ENCODE assay signal across 15 cellular contexts in the genomic region with DNA sequence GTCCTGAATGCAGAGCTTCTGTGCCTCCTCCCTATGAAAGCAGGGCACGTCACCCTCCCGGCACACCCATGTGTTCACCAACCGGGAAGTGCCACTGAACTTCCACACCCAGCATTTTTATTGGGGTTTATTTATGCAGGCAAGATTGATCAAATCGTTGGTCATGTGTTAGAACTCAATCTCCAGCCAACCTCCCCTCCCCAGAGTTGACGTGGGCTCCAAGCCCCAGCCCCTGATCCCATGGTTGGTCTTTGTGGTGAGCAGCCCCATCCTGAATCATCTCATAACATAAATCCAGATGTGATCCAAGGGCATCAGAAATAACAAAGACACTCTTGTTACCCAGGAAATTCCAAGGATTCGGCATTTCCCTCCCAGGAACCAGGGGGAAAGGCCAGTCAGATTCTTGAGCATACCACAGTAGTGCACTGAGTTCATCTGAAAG.
DNase-seq lines count a peak whose midpoint lies in the region; ATAC-seq, FAIRE-seq and TF ChIP-seq lines count a peak whose summit lies in the region.
"Had no signal": no experiment of that assay in that cellular context is flagged by ENCODE, and none has a peak within 500 bp of the region (broad histone marks: within the 10 kb centered on the region; RNA-seq: fewer than 3 reads in every experiment).

No MANE protein-coding gene starts in this region.

- dilution Hi-C loops in mammary epithelial cell (cut with HindIII; ENCODE audit: low sequenced_read_pairs): no loop called here
- dilution Hi-C loops in keratinocyte (cut with MboI; ENCODE audit: extremely low pct_ligation_motif_present, low sequenced_read_pairs): no loop called here

- H3K27ac Mint-ChIP-seq in MCF 10A (ENCODE audit: low read depth, unreplicated experiment) (peak overlapping the region; percentile 69), neural progenitor cell (no peak overlapping the region)

- intact Hi-C loops in MCF 10A (cut with micrococcal nuclease): no loop called here
- intact Hi-C loops in breast epithelium (cut with DNase I; ENCODE audit: low total_unique reads): no loop called here
- intact Hi-C loops in mammary epithelial cell (cut with micrococcal nuclease): loop anchor here (2.0 to 10.0 kb wide), 3 partner anchors 136 to 321 kb away; no protein-coding TSS in a partner anchor

- no peak overlapping the region for H3K4me3 ChIP-seq in breast epithelium
- H3K4me3 ChIP-seq in mammary epithelial cell (replicated peaks in 1 of 3; ENCODE audit: insufficient read depth in 1 of 3, low read depth in 2 of 3, low read length in 3 of 3): peak overlapping the region in 2 of 3 experiments; percentile 25 to 62
- H3K4me3 ChIP-seq in keratinocyte (ENCODE audit: control insufficient read depth in 2 of 3, extremely low read depth in 1 of 3, insufficient read depth in 2 of 3, low read depth in 1 of 3, low read length in 3 of 3): peak overlapping the region; percentile 52 to 89 (median 69)
- H3K4me3 ChIP-seq in neural progenitor cell: no peak overlapping the region
- H3K4me3 ChIP-seq: stomach had no signal

- no peaks in the 10 kb centered on the region for H3K27me3 Mint-ChIP-seq in MCF 10A (ENCODE audit: insufficient read depth, unreplicated experiment)
- peaks cover 3% of the 10 kb centered on the region for H3K27me3 Mint-ChIP-seq in neural progenitor cell (ENCODE audit: insufficient read depth, low read depth)

- no peak for TF ChIP-seq CTCF in MCF 10A (IDR thresholded peaks at IDR 0.05; ENCODE audit: unreplicated experiment)
- TF ChIP-seq CTCF in breast epithelium (IDR thresholded peaks at IDR 0.05): no peak
- TF ChIP-seq CTCF in mammary epithelial cell (conservative IDR thresholded peaks at IDR 0.05 in 1 of 2, IDR thresholded peaks at IDR 0.05 in 1 of 2; ENCODE audit: extremely low read depth in 1 of 2, insufficient read depth in 1 of 2, low read depth in 1 of 2, low read length in 2 of 2): no peak
- TF ChIP-seq CTCF in keratinocyte (optimal IDR thresholded peaks at IDR 0.05 in 1 of 3, IDR thresholded peaks at IDR 0.05 in 1 of 3, conservative IDR thresholded peaks at IDR 0.05 in 1 of 3; ENCODE audit: extremely low read depth in 1 of 3, insufficient read depth in 2 of 3, low read length in 3 of 3): no peak
- no peak for TF ChIP-seq CTCF in neural progenitor cell (IDR thresholded peaks at IDR 0.05)

- H4K20me1 ChIP-seq in mammary epithelial cell (ENCODE audit: insufficient read depth, low read length) (no peaks in the 10 kb centered on the region), keratinocyte (ENCODE audit: control insufficient read depth, extremely low read depth, insufficient read depth, low read length) (no peaks in the 10 kb centered on the region), neural progenitor cell (ENCODE audit: low read depth) (peaks cover 12% of the 10 kb centered on the region)

- TF ChIP-seq POLR2A in breast epithelium (IDR thresholded peaks at IDR 0.05): no peak

- CTCF ChIA-PET in MCF 10A (lab: Yijun Ruan, JAX) (interaction anchor here (0.6 kb wide), 1 partner anchor 89 kb away, joined by 5 read pairs; no protein-coding TSS in a partner anchor), mammary epithelial cell (lab: Charles Lee; ENCODE audit: low non-redundant PET) (no interaction called here)

- H3K9me3 ChIP-seq in breast epithelium (no peaks in the 10 kb centered on the region), mammary epithelial cell (replicated peaks; ENCODE audit: insufficient read depth, low read length) (no peaks in the 10 kb centered on the region), keratinocyte (ENCODE audit: control insufficient read depth, low read depth, low read length) (no peaks in the 10 kb centered on the region), neural progenitor cell (ENCODE audit: low read depth) (no peaks in the 10 kb centered on the region)
- H3K9me3 ChIP-seq: stomach had no signal

- peak overlapping the region; percentile 81 for H3K4me2 ChIP-seq in mammary epithelial cell (ENCODE audit: insufficient read depth, low read depth, low read length)
- peak overlapping the region; percentile 84 for H3K4me2 ChIP-seq in keratinocyte (ENCODE audit: control insufficient read depth, extremely low read depth, insufficient read depth, low read depth, low read length)
- no peak overlapping the region for H3K4me2 ChIP-seq in neural progenitor cell

- in situ Hi-C loops in mammary epithelial cell (cut with MboI; ENCODE audit: low sequenced_read_pairs in 2 of 2): no loop called here

- no peak overlapping the region for H3K4me3 Mint-ChIP-seq in MCF 10A (ENCODE audit: unreplicated experiment)
- H3K4me3 Mint-ChIP-seq in neural progenitor cell: no peak overlapping the region

- H3K36me3 Mint-ChIP-seq in MCF 10A (ENCODE audit: insufficient read depth, unreplicated experiment): peaks cover 11% of the 10 kb centered on the region
- peaks cover 4% of the 10 kb centered on the region for H3K36me3 Mint-ChIP-seq in neural progenitor cell

- BruUV-seq in MCF 10A (replicated peaks; lab: Mats Ljungman, UMichigan): no TSS peak
- BruUV-seq in mammary epithelial cell (replicated peaks; lab: Mats Ljungman, UMichigan): no TSS peak

- H3F3A ChIP-seq in neural progenitor cell (ENCODE audit: low read depth): peaks cover 10% of the 10 kb centered on the region

- no peak for ATAC-seq in GM19467 (IDR thresholded peaks at IDR 0.05; ENCODE audit: unreplicated experiment)
- ATAC-seq: PC-3 had no signal

- H2AFZ ChIP-seq in mammary epithelial cell (ENCODE audit: low read depth, low read length) (peak overlapping the region; percentile 6), keratinocyte (ENCODE audit: control insufficient read depth, low read length) (no peak overlapping the region), neural progenitor cell (replicated peaks) (no peak overlapping the region)

- H3K36me3 ChIP-seq in breast epithelium (no peaks in the 10 kb centered on the region), mammary epithelial cell (ENCODE audit: insufficient read depth, low read length) (peaks cover 7% of the 10 kb centered on the region), keratinocyte (ENCODE audit: control insufficient read depth in 2 of 2, extremely low read depth in 1 of 2, insufficient read depth in 2 of 2, low read length in 2 of 2) (no peaks in the 10 kb centered on the region), neural progenitor cell (no peaks in the 10 kb centered on the region)

- WGBS in mammary epithelial cell (ENCODE audit: low coverage, missing lambda C conversion rate): 2% methylated on average over 6 of the region's 6 CpGs

- no peak for DNase-seq in MCF 10A (ENCODE audit: unreplicated experiment)
- no peak for DNase-seq in breast epithelium (ENCODE audit: low spot score in 2 of 2)
- DNase-seq in mammary epithelial cell: peak; percentile 99
- peak; percentile 90 for DNase-seq in keratinocyte (ENCODE audit: low read depth, low spot score)
- DNase-seq in NCI-H2029 treated with DMSO at 0.1 percent for 48 hours (lab: John Stamatoyannopoulos, UW): no peak
- no peak for DNase-seq in iPS-NIHi7 (ENCODE audit: extremely low spot score)
- no peak for DNase-seq in neural progenitor cell (ENCODE audit: low spot score)
- DNase-seq: 8988T, kidney glomerular epithelial cell, NCI-H187, NCI-H524, PC-3, posterior cingulate gyrus, stomach had no signal

- no peaks in the 10 kb centered on the region for H3K9me1 ChIP-seq in keratinocyte (ENCODE audit: control insufficient read depth, extremely low read depth, insufficient read depth, low read length)

- H3K79me2 ChIP-seq in mammary epithelial cell (ENCODE audit: insufficient read depth, low read length) (peaks cover 47% of the 10 kb centered on the region), keratinocyte (ENCODE audit: control insufficient read depth, insufficient read depth, low read length) (peaks cover 32% of the 10 kb centered on the region), neural progenitor cell (ENCODE audit: low read depth) (no peaks in the 10 kb centered on the region)

- H3K27ac ChIP-seq in breast epithelium (peak overlapping the region in 1 of 2 donors; percentile 38), mammary epithelial cell (ENCODE audit: insufficient read depth, low read depth, low read length) (peak overlapping the region; percentile 100), keratinocyte (ENCODE audit: control insufficient read depth, insufficient read depth, low read length) (peak overlapping the region; percentile 97), neural progenitor cell (no peak overlapping the region)
- H3K27ac ChIP-seq: stomach had no signal

- H3K4me1 ChIP-seq in breast epithelium (no peaks in the 10 kb centered on the region), mammary epithelial cell (ENCODE audit: insufficient read depth, low read length) (peaks cover 73% of the 10 kb centered on the region), keratinocyte (ENCODE audit: control insufficient read depth, extremely low read depth, insufficient read depth, low read length) (peaks cover 79% of the 10 kb centered on the region), neural progenitor cell (peaks cover 8% of the 10 kb centered on the region)

- H3K27me3 ChIP-seq in breast epithelium (no peaks in the 10 kb centered on the region), mammary epithelial cell (ENCODE audit: insufficient read depth, low read length) (no peaks in the 10 kb centered on the region), keratinocyte (ENCODE audit: control insufficient read depth, extremely low read depth, insufficient read depth, low read length) (no peaks in the 10 kb centered on the region), neural progenitor cell (no peaks in the 10 kb centered on the region)
- H3K27me3 ChIP-seq: stomach had no signal

- no peaks in the 10 kb centered on the region for H3K9me3 Mint-ChIP-seq in MCF 10A (ENCODE audit: unreplicated experiment)
- no peaks in the 10 kb centered on the region for H3K9me3 Mint-ChIP-seq in neural progenitor cell

- H3K9ac ChIP-seq in mammary epithelial cell (ENCODE audit: insufficient read depth, low read length): peak overlapping the region; percentile 99
- peak overlapping the region; percentile 93 for H3K9ac ChIP-seq in keratinocyte (ENCODE audit: control insufficient read depth, extremely low read depth, insufficient read depth, low read length)
- H3K9ac ChIP-seq in neural progenitor cell: no peak overlapping the region

- FAIRE-seq in keratinocyte (lab: Jason Lieb, UNC): peak; percentile 88

- peaks cover 37% of the 10 kb centered on the region for H3K4me1 Mint-ChIP-seq in MCF 10A (ENCODE audit: insufficient read depth, unreplicated experiment)
- peaks cover 6% of the 10 kb centered on the region for H3K4me1 Mint-ChIP-seq in neural progenitor cell

- POLR2A ChIA-PET in MCF 10A (lab: Yijun Ruan, JAX): interaction anchor here (0.6 to 2.0 kb wide), 3 partner anchors 12 to 149 kb away, joined by 3 to 6 read pairs (median 4); no protein-coding TSS in a partner anchor

Comparison
In these comparisons a context has a peak if more than half of its experiments do, and no peak if none do; other contexts are left out.
1. DNase-seq: peak in mammary epithelial cell (single experiment) and keratinocyte (single experiment); none in MCF 10A (single experiment), breast epithelium (0 of 2), NCI-H2029 treated with DMSO at 0.1 percent for 48 hours (single experiment), iPS-NIHi7 (single experiment) and neural progenitor cell (single experiment).
2. H3K4me3 ChIP-seq: peak in mammary epithelial cell (2 of 3) and keratinocyte (3 of 3); none in breast epithelium (0 of 3) and neural progenitor cell (single experiment).